In the genomic region with DNA sequence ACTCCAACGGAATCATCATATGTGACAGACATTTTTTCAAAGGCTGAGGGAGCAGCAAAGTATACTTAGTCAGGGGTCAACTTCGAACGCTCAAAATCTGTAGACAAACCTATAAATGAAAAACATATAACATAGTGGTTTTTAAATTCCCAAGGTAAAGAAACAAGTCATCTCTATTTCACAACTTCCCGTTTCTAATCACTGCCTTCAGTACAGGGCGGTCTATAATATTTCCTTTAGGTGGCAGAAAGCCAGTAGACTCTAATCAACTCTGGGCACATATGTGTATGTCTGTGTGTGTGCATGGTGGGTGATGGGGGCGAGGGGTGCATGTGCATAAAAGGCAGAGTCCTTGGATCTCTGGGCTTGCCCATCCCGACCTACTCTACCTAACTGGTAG, we compare ENCODE assay signal across 20 cellular contexts. TPM values are rescaled to one million over a fixed set of nuclear protein-coding genes. Genes with fewer than 3 reads are reported as not detected.
DNase-seq lines count a peak whose midpoint lies in the region; ATAC-seq, FAIRE-seq and TF ChIP-seq lines count a peak whose summit lies in the region.
"Had no signal": no experiment of that assay in that cellular context is flagged by ENCODE, and none has a peak within 500 bp of the region (broad histone marks: within the 10 kb centered on the region; RNA-seq: fewer than 3 reads in every experiment).

No MANE protein-coding gene starts in this region.

- TF ChIP-seq CTCF in K562 (IDR thresholded peaks at IDR 0.05 in 2 of 3, conservative IDR thresholded peaks at IDR 0.05 in 1 of 3; ENCODE audit: insufficient read depth in 2 of 3, low read depth in 1 of 3, low read length in 3 of 3) (no peak), osteoblast (IDR thresholded peaks at IDR 0.05; ENCODE audit: extremely low read depth, low read depth, low read length) (no peak), thyroid gland (IDR thresholded peaks at IDR 0.05) (no peak)

- no peaks in the 10 kb centered on the region for H3K27me3 ChIP-seq in K562 (ENCODE audit: control insufficient read depth in 2 of 2, insufficient read depth in 2 of 2, low read length in 2 of 2)
- no peaks in the 10 kb centered on the region for H3K27me3 ChIP-seq in osteoblast (ENCODE audit: insufficient read depth, low read length)
- H3K27me3 ChIP-seq in thyroid gland, result no peaks in the 10 kb centered on the region
- H3K27me3 ChIP-seq: dorsolateral prefrontal cortex, right lobe of liver had no signal

- H3K4me3 ChIP-seq in K562, result no peak overlapping the region
- no peak overlapping the region for H3K4me3 ChIP-seq in osteoblast (ENCODE audit: insufficient read depth, low read length)
- H3K4me3 ChIP-seq in thyroid gland (replicated peaks in 1 of 3), result no peak overlapping the region
- H3K4me3 ChIP-seq: dorsolateral prefrontal cortex, right lobe of liver had no signal

- H2AFZ ChIP-seq in K562 (ENCODE audit: low read depth, low read length) (no peak overlapping the region), osteoblast (ENCODE audit: low read length) (no peak overlapping the region)

- in situ Hi-C loops in K562 (cut with MboI), result no loop called here

- H3K9ac ChIP-seq in K562 (ENCODE audit: insufficient read depth in 1 of 2, low read depth in 2 of 2, low read length in 2 of 2), result no peak overlapping the region

- TF ChIP-seq EP300 in K562 (IDR thresholded peaks at IDR 0.05; ENCODE audit: low read length), result no peak

- H3K27ac Mint-ChIP-seq in activated naive CD8-positive, alpha-beta T cell treated with anti-CD3 and anti-CD28 coated beads, Interleukin-2, amount 50 U/mL, for 24 hours, result no peak overlapping the region
- H3K27ac Mint-ChIP-seq: T-helper 1 cell treated with Interleukin-12 subunit alpha and Interleukin-12 subunit beta and Interleukin-4 antibody, amounts not matched to agents 30 μg/mL and 1 μg/mL, for 36 hours had no signal

- H3K4me1 Mint-ChIP-seq in activated naive CD8-positive, alpha-beta T cell treated with anti-CD3 and anti-CD28 coated beads, Interleukin-2, amount 50 U/mL, for 24 hours, result peaks cover 10% of the 10 kb centered on the region

- no peaks in the 10 kb centered on the region for H3K9me1 ChIP-seq in K562 (ENCODE audit: control insufficient read depth, insufficient read depth, low read length)

- H3K79me2 ChIP-seq in K562 (ENCODE audit: control insufficient read depth, insufficient read depth, low read length) (peaks cover 11% of the 10 kb centered on the region; the same call in 2 of the 3 replicates), osteoblast (ENCODE audit: insufficient read depth, low read length) (peaks cover 72% of the 10 kb centered on the region)

- intact Hi-C loops in K562 (cut with micrococcal nuclease) (no loop called here), thyroid gland (cut with DNase I) (no loop called here)

- H3K36me3 ChIP-seq in K562 (ENCODE audit: control insufficient read depth, insufficient read depth, low read length) (peaks cover 5% of the 10 kb centered on the region; the same call in 2 of the 3 replicates), osteoblast (ENCODE audit: insufficient read depth, low read length) (peaks cover 27% of the 10 kb centered on the region), thyroid gland (peaks cover 0 to 3% of the 10 kb centered on the region in 2 donors)

- CTCF ChIA-PET in K562 (lab: Yijun Ruan, JAX; ENCODE audit: low intra/inter-chr PET ratio), result no interaction called here

- H3K36me3 Mint-ChIP-seq in activated naive CD8-positive, alpha-beta T cell treated with anti-CD3 and anti-CD28 coated beads, Interleukin-2, amount 50 U/mL, for 24 hours (ENCODE audit: low read depth), result peaks cover 6% of the 10 kb centered on the region

- H4K20me1 ChIP-seq in K562 (replicated peaks; ENCODE audit: control insufficient read depth, insufficient read depth, low read length) (peaks cover 28% of the 10 kb centered on the region; the same call in 1 of the 2 replicates), osteoblast (ENCODE audit: insufficient read depth, low read length) (peaks cover 68% of the 10 kb centered on the region)

- H3K9me3 ChIP-seq in K562 (replicated peaks; ENCODE audit: control insufficient read depth, insufficient read depth, low read depth, low read length) (no peaks in the 10 kb centered on the region), osteoblast (ENCODE audit: low read depth, low read length) (no peaks in the 10 kb centered on the region), thyroid gland (no peaks in the 10 kb centered on the region)
- H3K9me3 ChIP-seq: right lobe of liver had no signal

- FAIRE-seq in K562 (lab: Jason Lieb, UNC), result no peak
- FAIRE-seq: G401.6, HTR-8/SVneo had no signal

- TF ChIP-seq POLR2A in K562 (conservative IDR thresholded peaks at IDR 0.05) (no peak), thyroid gland (IDR thresholded peaks at IDR 0.05) (no peak)

- 79% methylated on average over 7 of the region's 7 CpGs for WGBS in K562 (ENCODE audit: insufficient coverage, low coverage, missing lambda C conversion rate)
- WGBS in thyroid gland, 2 donors, result 86 to 92% methylated on average over 7 of the region's 7 CpGs

- no TSS peak for BruUV-seq in K562 (replicated peaks; lab: Mats Ljungman, UMichigan)

- H3K27ac ChIP-seq in K562 (ENCODE audit: extremely low read depth, low read depth, low read length) (no peak overlapping the region), osteoblast (ENCODE audit: low read depth, low read length) (no peak overlapping the region), thyroid gland (no peak overlapping the region)

- peaks cover 0 to 3% of the 10 kb centered on the region in 2 experiments; a peak in 2 of 5 replicates for H3K4me1 ChIP-seq in K562 (replicated peaks in 1 of 2; ENCODE audit: control insufficient read depth in 2 of 2, insufficient read depth in 2 of 2, low read length in 2 of 2)
- no peaks in the 10 kb centered on the region for H3K4me1 ChIP-seq in osteoblast (ENCODE audit: insufficient read depth, low read length)
- H3K4me1 ChIP-seq in thyroid gland, result peaks cover 9 to 30% of the 10 kb centered on the region in 2 donors

- peak; percentile 54 for DNase-seq in GF-D8 (lab: John Stamatoyannopoulos, UW)
- peak; percentile 52 for DNase-seq in NOMO-1 treated with dmso at 0.1 percent for 144 hours (lab: John Stamatoyannopoulos, UW; ENCODE audit: unreplicated experiment)
- no peak for DNase-seq in K562 (ENCODE audit: extremely low read depth in 1 of 4, low spot score in 3 of 4)
- peak; percentile 44 for DNase-seq in osteoblast (ENCODE audit: insufficient read length, low spot score, missing footprints)
- DNase-seq in activated naive CD8-positive, alpha-beta T cell treated with anti-CD3 and anti-CD28 coated beads, Interleukin-2, amount 50 U/mL, for 24 hours, result no peak
- DNase-seq in T1000 (lab: John Stamatoyannopoulos, UW), result no peak
- DNase-seq in thyroid gland, result no peak
- DNase-seq: activated CD4-positive, alpha-beta T cell treated with anti-CD3 and anti-CD28 coated beads for 4 hours; activated naive CD4-positive, alpha-beta T cell; dorsolateral prefrontal cortex; HCEC 1CT; hippocampal formation; kidney glomerular epithelial cell; NCI-H2029 treated with DMSO at 0.1 percent for 48 hours; NCI-H526 treated with DMSO at 0.1 percent for 48 hours; stimulated activated CD4-positive, alpha-beta T cell treated with anti-CD3 and anti-CD28 coated beads, Interleukin-1b, Interleukin-23, amount 100 ng/mL, for 48 hours had no signal

- no peaks in the 10 kb centered on the region for H3K27me3 Mint-ChIP-seq in activated naive CD8-positive, alpha-beta T cell treated with anti-CD3 and anti-CD28 coated beads, Interleukin-2, amount 50 U/mL, for 24 hours

- no peak for TF ChIP-seq RAD21 in K562 (CRISPR knock-in tag; conservative IDR thresholded peaks at IDR 0.05 in 1 of 2, IDR thresholded peaks at IDR 0.05 in 1 of 2)

- no peak overlapping the region for H3K4me3 Mint-ChIP-seq in activated naive CD8-positive, alpha-beta T cell treated with anti-CD3 and anti-CD28 coated beads, Interleukin-2, amount 50 U/mL, for 24 hours
- H3K4me3 Mint-ChIP-seq: T-helper 1 cell treated with Interleukin-12 subunit alpha and Interleukin-12 subunit beta and Interleukin-4 antibody, amounts not matched to agents 30 μg/mL and 1 μg/mL, for 36 hours had no signal

- no peak for ATAC-seq in K562
- ATAC-seq in activated naive CD8-positive, alpha-beta T cell treated with anti-CD3 and anti-CD28 coated beads, Interleukin-2, amount 50 U/mL, for 24 hours, result no peak
- ATAC-seq: right lobe of liver had no signal

- no peaks in the 10 kb centered on the region for H3K9me3 Mint-ChIP-seq in activated naive CD8-positive, alpha-beta T cell treated with anti-CD3 and anti-CD28 coated beads, Interleukin-2, amount 50 U/mL, for 24 hours
- H3K9me3 Mint-ChIP-seq: T-helper 1 cell treated with Interleukin-12 subunit alpha and Interleukin-12 subunit beta and Interleukin-4 antibody, amounts not matched to agents 30 μg/mL and 1 μg/mL, for 36 hours had no signal

- H3K4me2 ChIP-seq in K562 (ENCODE audit: insufficient read depth, low read length) (no peak overlapping the region), osteoblast (ENCODE audit: insufficient read depth, low read length) (no peak overlapping the region)

- POLR2A ChIA-PET in K562 (lab: Yijun Ruan, JAX), result no interaction called here

TF ChIP-seq in K562, 482 proteins besides CTCF, POLR2A, EP300 and RAD21:
- TF ChIP-seq CHD4 (IDR thresholded peaks at IDR 0.05; ENCODE audit: insufficient read depth, insufficient replicate concordance, low read depth, low read length, poor library complexity, severe bottlenecking) (no peak), KLF13 (tag; IDR thresholded peaks at IDR 0.05; ENCODE audit: borderline replicate concordance, low read depth) (no peak), CEBPB (tag; IDR thresholded peaks at IDR 0.05) (peak; percentile 32; the same call in 1 of the 2 replicates)

RNA-seq across cellular contexts. Expression of gene ARFGAP3, which starts 55.0 kb away (rescaled TPM):
- total RNA-seq in K562 (2011; cell fraction: chromatin; rRNA removed; ENCODE audit: low replicate concordance), result 20.5 and 26.2 TPM in 2 replicates
- 15.8 and 18.3 TPM in 2 replicates for total RNA-seq in K562 (2011; cell fraction: nucleolus; rRNA removed)
- total RNA-seq in K562 (2011; cell fraction: nucleoplasm; rRNA removed), result 17.1 and 19.2 TPM in 2 replicates
- total RNA-seq in K562 (2014; rRNA removed) (14.2 and 16.9 TPM in 2 replicates), K562 (2014; rRNA removed; fragmentation: Illumina TruSeq; extraction: Trizol) (23.0 and 24.9 TPM in 2 replicates), K562 (2015; rRNA removed; fragmentation: Illumina TruSeq; extraction: Trizol) (19.3 and 19.5 TPM in 2 replicates), K562 (2021) (17.1 and 18.2 TPM in 2 replicates), osteoblast (90.5 and 91.6 TPM in 2 replicates), thyroid gland (100 to 1,000 TPM in 2 of 4 donors, 10 to 100 TPM in 2; 82.3 to 106 (median 94.2) TPM)
- polyA plus RNA-seq in K562 (2011; rRNA removed) (26.5 and 27.6 TPM in 2 replicates), K562 (2014; fragmentation: Illumina TruSeq; extraction: Trizol) (18.4 and 22.0 TPM in 2 replicates), K562 (2014; fragmentation: Nextera tagmentation; extraction: Ambion mirVana) (10 to 100 TPM; 25.5 to 31.9 TPM), K562 (2014; rRNA removed) (20.1 and 22.7 TPM in 2 replicates)
- 14.9 and 21.7 TPM in 2 replicates for polyA plus RNA-seq in K562 (2011; cell fraction: cytosol; rRNA removed)
- polyA plus RNA-seq in K562 (2011; cell fraction: nucleus; rRNA removed), result 14.5 and 18.6 TPM in 2 replicates
- 17.4 and 27.0 TPM in 2 replicates for polyA plus RNA-seq in K562 (2012)
- polyA minus RNA-seq in K562 (2011; rRNA and poly(A)+ RNA removed), result 27.1 and 29.5 TPM in 2 replicates
- 13.4 and 20.8 TPM in 2 replicates for polyA minus RNA-seq in K562 (2011; cell fraction: cytosol; rRNA and poly(A)+ RNA removed)
- 7.0 and 15.8 TPM in 2 replicates for polyA minus RNA-seq in K562 (2011; cell fraction: nucleus; rRNA and poly(A)+ RNA removed)

Comparison
In these comparisons a context has a peak if more than half of its experiments do, and no peak if none do; other contexts are left out.
1. DNase-seq: peak in GF-D8 (single experiment), NOMO-1 treated with dmso at 0.1 percent for 144 hours (single experiment) and osteoblast (single experiment); none in K562 (0 of 4), activated naive CD8-positive, alpha-beta T cell treated with anti-CD3 and anti-CD28 coated beads, Interleukin-2, amount 50 U/mL, for 24 hours (single experiment), T1000 (single experiment) and thyroid gland (0 of 2).